ENCODE assay signal across 1 cellular context in genomic region chr6:150720774-150721233, GRCh38.
TF ChIP-seq lines count a peak whose summit lies in the region.

No MANE protein-coding gene starts in this region.

TF ChIP-seq in GM23338, 12 proteins besides CTCF, POLR2A, EP300 and RAD21 (continued from another document):
- TF ChIP-seq JUNB (IDR thresholded peaks at IDR 0.05; ENCODE audit: unreplicated experiment) (no peak), EZH2phosphoT487 (IDR thresholded peaks at IDR 0.05; ENCODE audit: unreplicated experiment) (no peak), ZNF331 (CRISPR knock-in tag; IDR thresholded peaks at IDR 0.05; ENCODE audit: low read depth) (no peak), REST (IDR thresholded peaks at IDR 0.05; ENCODE audit: unreplicated experiment) (no peak), CREB1 (CRISPR knock-in tag; IDR thresholded peaks at IDR 0.05; ENCODE audit: low read depth) (no peak), EZH2 (IDR thresholded peaks at IDR 0.05; ENCODE audit: low read depth, unreplicated experiment) (no peak), ETS1 (IDR thresholded peaks at IDR 0.05) (no peak)
